1 cellular context compared by ENCODE assay signal in the genomic region with DNA sequence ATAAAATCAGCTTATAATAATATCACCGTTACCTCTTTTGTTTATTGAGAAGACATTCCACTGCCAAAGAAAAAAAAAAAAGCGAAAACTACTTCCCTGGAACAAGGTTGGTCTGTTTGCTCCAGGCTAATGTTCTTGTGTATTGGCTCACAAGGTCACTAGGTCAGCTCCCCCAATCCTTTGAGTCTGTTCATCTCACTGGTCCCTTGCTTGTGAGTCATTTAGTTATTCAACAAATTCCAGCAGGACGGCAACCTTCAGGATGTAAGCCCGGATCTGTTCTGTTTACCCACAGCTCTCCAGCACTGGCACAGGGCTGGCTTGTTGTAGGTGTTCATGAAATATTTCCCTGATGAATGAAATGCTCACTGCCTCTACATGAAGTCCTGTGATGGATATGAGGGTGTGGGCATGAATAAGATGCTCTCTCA.
TF ChIP-seq lines count a peak whose summit lies in the region.

No MANE protein-coding gene starts in this region.

TF ChIP-seq in HepG2, 621 proteins besides CTCF, POLR2A, EP300 and RAD21 (continued from another document and continues in another):
- TF ChIP-seq, protein P1, sequence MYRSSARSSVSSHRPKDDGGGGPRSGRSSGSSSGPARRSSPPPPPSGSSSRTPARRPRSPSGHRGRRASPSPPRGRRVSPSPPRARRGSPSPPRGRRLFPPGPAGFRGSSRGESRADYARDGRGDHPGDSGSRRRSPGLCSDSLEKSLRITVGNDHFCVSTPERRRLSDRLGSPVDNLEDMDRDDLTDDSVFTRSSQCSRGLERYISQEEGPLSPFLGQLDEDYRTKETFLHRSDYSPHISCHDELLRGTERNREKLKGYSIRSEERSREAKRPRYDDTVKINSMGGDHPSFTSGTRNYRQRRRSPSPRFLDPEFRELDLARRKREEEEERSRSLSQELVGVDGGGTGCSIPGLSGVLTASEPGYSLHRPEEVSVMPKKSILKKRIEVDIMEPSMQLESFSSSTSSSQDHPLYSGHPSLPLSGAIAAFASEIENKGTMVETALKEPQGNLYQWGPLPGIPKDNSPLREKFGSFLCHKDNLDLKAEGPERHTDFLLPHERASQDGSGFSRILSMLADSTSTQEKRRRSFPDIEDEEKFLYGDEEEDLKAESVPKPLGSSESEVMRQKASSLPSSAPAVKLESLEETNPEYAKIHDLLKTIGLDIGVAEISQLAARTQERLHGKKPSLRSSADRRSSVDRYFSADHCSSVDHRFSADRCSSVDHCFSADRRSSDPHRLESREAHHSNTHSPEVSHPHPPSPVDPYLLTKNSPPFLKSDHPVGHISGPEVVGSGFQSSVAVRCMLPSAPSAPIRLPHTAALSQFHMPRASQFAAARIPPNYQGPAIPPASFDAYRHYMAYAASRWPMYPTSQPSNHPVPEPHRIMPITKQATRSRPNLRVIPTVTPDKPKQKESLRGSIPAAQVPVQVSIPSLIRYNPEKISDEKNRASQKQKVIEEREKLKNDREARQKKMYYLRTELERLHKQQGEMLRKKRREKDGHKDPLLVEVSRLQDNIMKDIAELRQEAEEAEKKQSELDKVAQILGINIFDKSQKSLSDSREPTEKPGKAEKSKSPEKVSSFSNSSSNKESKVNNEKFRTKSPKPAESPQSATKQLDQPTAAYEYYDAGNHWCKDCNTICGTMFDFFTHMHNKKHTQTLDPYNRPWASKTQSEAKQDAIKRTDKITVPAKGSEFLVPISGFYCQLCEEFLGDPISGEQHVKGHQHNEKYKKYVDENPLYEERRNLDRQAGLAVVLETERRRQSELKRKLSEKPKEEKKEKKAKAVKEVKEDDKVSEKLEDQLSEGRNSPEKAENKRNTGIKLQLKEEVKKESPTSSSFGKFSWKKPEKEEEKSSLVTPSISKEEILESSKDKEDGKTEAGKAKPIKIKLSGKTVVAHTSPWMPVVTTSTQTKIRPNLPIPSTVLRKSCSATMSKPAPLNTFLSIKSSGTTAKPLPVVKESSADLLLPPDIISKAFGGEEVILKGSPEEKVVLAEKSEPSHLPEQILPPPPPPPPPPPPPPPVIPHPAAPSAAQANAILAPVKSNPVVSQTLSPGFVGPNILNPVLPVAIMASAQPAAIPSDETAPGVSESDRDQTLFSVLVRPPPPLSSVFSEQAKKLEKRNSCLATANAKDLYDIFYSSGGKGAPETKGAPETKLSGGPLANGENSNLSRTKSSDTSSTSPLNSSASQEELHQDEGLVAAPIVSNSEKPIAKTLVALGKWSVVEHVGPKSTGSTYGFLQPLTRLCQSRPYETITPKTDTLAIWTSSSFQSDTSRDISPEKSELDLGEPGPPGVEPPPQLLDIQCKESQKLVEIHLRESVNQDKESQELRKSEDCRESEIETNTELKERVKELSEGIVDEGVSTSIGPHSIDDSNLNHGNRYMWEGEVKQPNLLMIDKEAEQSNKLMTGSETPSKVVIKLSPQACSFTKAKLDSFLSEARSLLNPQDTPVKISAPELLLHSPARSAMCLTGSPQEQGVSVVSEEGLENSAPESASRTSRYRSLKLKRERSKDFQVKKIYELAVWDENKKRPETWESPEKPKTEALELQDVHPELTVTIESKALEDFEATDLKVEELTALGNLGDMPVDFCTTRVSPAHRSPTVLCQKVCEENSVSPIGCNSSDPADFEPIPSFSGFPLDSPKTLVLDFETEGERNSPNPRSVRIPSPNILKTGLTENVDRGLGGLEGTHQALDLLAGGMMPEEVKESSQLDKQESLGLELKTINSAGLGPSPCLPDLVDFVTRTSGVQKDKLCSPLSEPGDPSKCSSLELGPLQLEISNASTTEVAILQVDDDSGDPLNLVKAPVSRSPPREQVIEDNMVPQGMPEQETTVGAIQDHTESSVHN (CRISPR knock-in tag; IDR thresholded peaks at IDR 0.05) = no peak
- TF ChIP-seq TBX3 (IDR thresholded peaks at IDR 0.05; ENCODE audit: borderline replicate concordance) = peak; percentile 81; the same call in 1 of the 2 replicates
- peak; percentile 98 for TF ChIP-seq FOSL1 (CRISPR knock-in tag; IDR thresholded peaks at IDR 0.05; ENCODE audit: borderline replicate concordance)
- TF ChIP-seq DPF2 (CRISPR knock-in tag; IDR thresholded peaks at IDR 0.05; ENCODE audit: borderline replicate concordance, low read depth) = peak; percentile 98
- peak; percentile 80; the same call in 1 of the 2 replicates for TF ChIP-seq ZFP1 (CRISPR knock-in tag; IDR thresholded peaks at IDR 0.05)
- TF ChIP-seq HNF4A (CRISPR knock-in tag; IDR thresholded peaks at IDR 0.05) = peak; percentile 71
- peak; percentile 98 for TF ChIP-seq JUND (CRISPR knock-in tag; IDR thresholded peaks at IDR 0.05)
- peak; percentile 94 for TF ChIP-seq MED1 (CRISPR knock-in tag; IDR thresholded peaks at IDR 0.05)
- peak; percentile 68; the same call in 1 of the 2 replicates for TF ChIP-seq ZNF652 (CRISPR knock-in tag; IDR thresholded peaks at IDR 0.05; ENCODE audit: borderline replicate concordance, low read depth)
- peak; percentile 97 for TF ChIP-seq JUN (CRISPR knock-in tag; IDR thresholded peaks at IDR 0.05)
- TF ChIP-seq, protein P2, sequence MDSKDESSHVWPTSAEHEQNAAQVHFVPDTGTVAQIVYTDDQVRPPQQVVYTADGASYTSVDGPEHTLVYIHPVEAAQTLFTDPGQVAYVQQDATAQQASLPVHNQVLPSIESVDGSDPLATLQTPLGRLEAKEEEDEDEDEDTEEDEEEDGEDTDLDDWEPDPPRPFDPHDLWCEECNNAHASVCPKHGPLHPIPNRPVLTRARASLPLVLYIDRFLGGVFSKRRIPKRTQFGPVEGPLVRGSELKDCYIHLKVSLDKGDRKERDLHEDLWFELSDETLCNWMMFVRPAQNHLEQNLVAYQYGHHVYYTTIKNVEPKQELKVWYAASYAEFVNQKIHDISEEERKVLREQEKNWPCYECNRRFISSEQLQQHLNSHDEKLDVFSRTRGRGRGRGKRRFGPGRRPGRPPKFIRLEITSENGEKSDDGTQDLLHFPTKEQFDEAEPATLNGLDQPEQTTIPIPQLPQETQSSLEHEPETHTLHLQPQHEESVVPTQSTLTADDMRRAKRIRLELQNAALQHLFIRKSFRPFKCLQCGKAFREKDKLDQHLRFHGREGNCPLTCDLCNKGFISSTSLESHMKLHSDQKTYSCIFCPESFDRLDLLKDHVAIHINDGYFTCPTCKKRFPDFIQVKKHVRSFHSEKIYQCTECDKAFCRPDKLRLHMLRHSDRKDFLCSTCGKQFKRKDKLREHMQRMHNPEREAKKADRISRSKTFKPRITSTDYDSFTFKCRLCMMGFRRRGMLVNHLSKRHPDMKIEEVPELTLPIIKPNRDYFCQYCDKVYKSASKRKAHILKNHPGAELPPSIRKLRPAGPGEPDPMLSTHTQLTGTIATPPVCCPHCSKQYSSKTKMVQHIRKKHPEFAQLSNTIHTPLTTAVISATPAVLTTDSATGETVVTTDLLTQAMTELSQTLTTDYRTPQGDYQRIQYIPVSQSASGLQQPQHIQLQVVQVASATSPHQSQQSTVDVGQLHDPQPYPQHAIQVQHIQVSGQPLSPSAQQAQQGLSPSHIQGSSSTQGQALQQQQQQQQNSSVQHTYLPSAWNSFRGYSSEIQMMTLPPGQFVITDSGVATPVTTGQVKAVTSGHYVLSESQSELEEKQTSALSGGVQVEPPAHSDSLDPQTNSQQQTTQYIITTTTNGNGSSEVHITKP (CRISPR knock-in tag; IDR thresholded peaks at IDR 0.05; ENCODE audit: low read depth) = peak; percentile 62
- TF ChIP-seq, protein P3, sequence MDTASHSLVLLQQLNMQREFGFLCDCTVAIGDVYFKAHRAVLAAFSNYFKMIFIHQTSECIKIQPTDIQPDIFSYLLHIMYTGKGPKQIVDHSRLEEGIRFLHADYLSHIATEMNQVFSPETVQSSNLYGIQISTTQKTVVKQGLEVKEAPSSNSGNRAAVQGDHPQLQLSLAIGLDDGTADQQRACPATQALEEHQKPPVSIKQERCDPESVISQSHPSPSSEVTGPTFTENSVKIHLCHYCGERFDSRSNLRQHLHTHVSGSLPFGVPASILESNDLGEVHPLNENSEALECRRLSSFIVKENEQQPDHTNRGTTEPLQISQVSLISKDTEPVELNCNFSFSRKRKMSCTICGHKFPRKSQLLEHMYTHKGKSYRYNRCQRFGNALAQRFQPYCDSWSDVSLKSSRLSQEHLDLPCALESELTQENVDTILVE (CRISPR knock-in tag; IDR thresholded peaks at IDR 0.05) = peak; percentile 81; the same call in 1 of the 2 replicates
- TF ChIP-seq ZNF510 (CRISPR knock-in tag; IDR thresholded peaks at IDR 0.05; ENCODE audit: low read depth) = no peak; the same call in 1 of the 2 replicates
- no peak for TF ChIP-seq ZNF879 (CRISPR knock-in tag; IDR thresholded peaks at IDR 0.05)
- TF ChIP-seq FOXP1 (IDR thresholded peaks at IDR 0.05) = peak; percentile 84; the same call in 1 of the 2 replicates
- peak; percentile 96 for TF ChIP-seq FOXP1 (CRISPR knock-in tag; IDR thresholded peaks at IDR 0.05)
- no peak for TF ChIP-seq ZIK1 (CRISPR knock-in tag; IDR thresholded peaks at IDR 0.05; ENCODE audit: borderline replicate concordance, low read depth)
- peak; percentile 89 for TF ChIP-seq XRCC5 (optimal IDR thresholded peaks at IDR 0.05; ENCODE audit: low read length)
- TF ChIP-seq FOXJ3 (CRISPR knock-in tag; IDR thresholded peaks at IDR 0.05; ENCODE audit: borderline replicate concordance) = peak; percentile 94
- TF ChIP-seq, protein P4, sequence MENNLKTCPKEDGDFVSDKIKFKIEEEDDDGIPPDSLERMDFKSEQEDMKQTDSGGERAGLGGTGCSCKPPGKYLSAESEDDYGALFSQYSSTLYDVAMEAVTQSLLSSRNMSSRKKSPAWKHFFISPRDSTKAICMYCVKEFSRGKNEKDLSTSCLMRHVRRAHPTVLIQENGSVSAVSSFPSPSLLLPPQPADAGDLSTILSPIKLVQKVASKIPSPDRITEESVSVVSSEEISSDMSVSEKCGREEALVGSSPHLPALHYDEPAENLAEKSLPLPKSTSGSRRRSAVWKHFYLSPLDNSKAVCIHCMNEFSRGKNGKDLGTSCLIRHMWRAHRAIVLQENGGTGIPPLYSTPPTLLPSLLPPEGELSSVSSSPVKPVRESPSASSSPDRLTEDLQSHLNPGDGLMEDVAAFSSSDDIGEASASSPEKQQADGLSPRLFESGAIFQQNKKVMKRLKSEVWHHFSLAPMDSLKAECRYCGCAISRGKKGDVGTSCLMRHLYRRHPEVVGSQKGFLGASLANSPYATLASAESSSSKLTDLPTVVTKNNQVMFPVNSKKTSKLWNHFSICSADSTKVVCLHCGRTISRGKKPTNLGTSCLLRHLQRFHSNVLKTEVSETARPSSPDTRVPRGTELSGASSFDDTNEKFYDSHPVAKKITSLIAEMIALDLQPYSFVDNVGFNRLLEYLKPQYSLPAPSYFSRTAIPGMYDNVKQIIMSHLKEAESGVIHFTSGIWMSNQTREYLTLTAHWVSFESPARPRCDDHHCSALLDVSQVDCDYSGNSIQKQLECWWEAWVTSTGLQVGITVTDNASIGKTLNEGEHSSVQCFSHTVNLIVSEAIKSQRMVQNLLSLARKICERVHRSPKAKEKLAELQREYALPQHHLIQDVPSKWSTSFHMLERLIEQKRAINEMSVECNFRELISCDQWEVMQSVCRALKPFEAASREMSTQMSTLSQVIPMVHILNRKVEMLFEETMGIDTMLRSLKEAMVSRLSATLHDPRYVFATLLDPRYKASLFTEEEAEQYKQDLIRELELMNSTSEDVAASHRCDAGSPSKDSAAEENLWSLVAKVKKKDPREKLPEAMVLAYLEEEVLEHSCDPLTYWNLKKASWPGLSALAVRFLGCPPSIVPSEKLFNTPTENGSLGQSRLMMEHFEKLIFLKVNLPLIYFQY (CRISPR knock-in tag; IDR thresholded peaks at IDR 0.05; ENCODE audit: borderline replicate concordance) = no peak; the same call in 1 of the 2 replicates
- peak; percentile 69 for TF ChIP-seq MXD4 (CRISPR knock-in tag; IDR thresholded peaks at IDR 0.05)
- no peak for TF ChIP-seq ZNF234 (CRISPR knock-in tag; conservative IDR thresholded peaks at IDR 0.05)
- TF ChIP-seq THAP11 (CRISPR knock-in tag; IDR thresholded peaks at IDR 0.05) = peak; percentile 70; the same call in 1 of the 2 replicates
- TF ChIP-seq ZC3H4 (CRISPR knock-in tag; IDR thresholded peaks at IDR 0.05; ENCODE audit: borderline replicate concordance) = no peak
- no peak for TF ChIP-seq ZFP36 (IDR thresholded peaks at IDR 0.05; ENCODE audit: borderline replicate concordance, low read depth, low read length, partially characterized antibody)
- no peak; the same call in 1 of the 2 replicates for TF ChIP-seq MBD4 (IDR thresholded peaks at IDR 0.05; ENCODE audit: borderline replicate concordance, low read length)
- no peak for TF ChIP-seq ZNF569 (CRISPR knock-in tag; IDR thresholded peaks at IDR 0.05; ENCODE audit: borderline replicate concordance)
- no peak for TF ChIP-seq MED8 (CRISPR knock-in tag; IDR thresholded peaks at IDR 0.05; ENCODE audit: insufficient replicate concordance)
- TF ChIP-seq, protein P5, sequence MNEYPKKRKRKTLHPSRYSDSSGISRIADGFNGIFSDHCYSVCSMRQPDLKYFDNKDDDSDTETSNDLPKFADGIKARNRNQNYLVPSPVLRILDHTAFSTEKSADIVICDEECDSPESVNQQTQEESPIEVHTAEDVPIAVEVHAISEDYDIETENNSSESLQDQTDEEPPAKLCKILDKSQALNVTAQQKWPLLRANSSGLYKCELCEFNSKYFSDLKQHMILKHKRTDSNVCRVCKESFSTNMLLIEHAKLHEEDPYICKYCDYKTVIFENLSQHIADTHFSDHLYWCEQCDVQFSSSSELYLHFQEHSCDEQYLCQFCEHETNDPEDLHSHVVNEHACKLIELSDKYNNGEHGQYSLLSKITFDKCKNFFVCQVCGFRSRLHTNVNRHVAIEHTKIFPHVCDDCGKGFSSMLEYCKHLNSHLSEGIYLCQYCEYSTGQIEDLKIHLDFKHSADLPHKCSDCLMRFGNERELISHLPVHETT (CRISPR knock-in tag; conservative IDR thresholded peaks at IDR 0.05) = no peak
- 0 out of 2 replicates have a peak, but pooled peaks have one; percentile 74 for TF ChIP-seq TSC22D2 (CRISPR knock-in tag; IDR thresholded peaks at IDR 0.05; ENCODE audit: borderline replicate concordance)
- peak; percentile 95 for TF ChIP-seq HNF1B (CRISPR knock-in tag; IDR thresholded peaks at IDR 0.05)
- peak; percentile 74 for TF ChIP-seq ZNF772 (CRISPR knock-in tag; IDR thresholded peaks at IDR 0.05)
- TF ChIP-seq ZNF263 (CRISPR knock-in tag; IDR thresholded peaks at IDR 0.05) = no peak
- no peak for TF ChIP-seq NFE2L2 (IDR thresholded peaks at IDR 0.05; ENCODE audit: low read length)
- peak; percentile 81 for TF ChIP-seq NR2C2 (CRISPR knock-in tag; IDR thresholded peaks at IDR 0.05; ENCODE audit: borderline replicate concordance)
